In genomic region chr21:42414928-42415769, GRCh38 we compare ENCODE assay signal across 8 cellular contexts. TPM values are rescaled to one million over a fixed set of nuclear protein-coding genes. Genes with fewer than 3 reads are reported as not detected.
DNase-seq lines count a peak whose midpoint lies in the region; ATAC-seq and TF ChIP-seq lines count a peak whose summit lies in the region.

No MANE protein-coding gene starts in this region.

- intact Hi-C loops in CD4-positive, alpha-beta memory T cell (cut with micrococcal nuclease), result loop anchor here (1.0 to 5.0 kb wide), 4 partner anchors 9 to 37 kb away; no protein-coding TSS in a partner anchor
- intact Hi-C loops in IMR-90 (cut with micrococcal nuclease) (no loop called here), gastrocnemius medialis (cut with DNase I; ENCODE audit: low total_unique reads) (no loop called here)

- no TSS peak for BruUV-seq in IMR-90 (replicated peaks; lab: Mats Ljungman, UMichigan)

- no peak overlapping the region for H3K4ac ChIP-seq in IMR-90 (ENCODE audit: low read depth, low read length)

- H3K18ac ChIP-seq in IMR-90 (ENCODE audit: low read depth, low read length), result no peak overlapping the region

- no peak overlapping the region for H3K23ac ChIP-seq in IMR-90 (ENCODE audit: low read depth, low read length)

- H3K14ac ChIP-seq in IMR-90 (replicated peaks; ENCODE audit: low read depth, low read length), result no peak overlapping the region

- H3K9me3 Mint-ChIP-seq in CD4-positive, alpha-beta memory T cell, result no peaks in the 10 kb centered on the region

- H2BK20ac ChIP-seq in IMR-90 (ENCODE audit: low read depth, low read length), result no peak overlapping the region

- no peaks in the 10 kb centered on the region for H3K27me3 Mint-ChIP-seq in CD4-positive, alpha-beta memory T cell

- H4K20me1 ChIP-seq in IMR-90 (ENCODE audit: insufficient read depth, low read length), result no peaks in the 10 kb centered on the region

- CTCF ChIA-PET in CD4-positive, alpha-beta memory T cell (lab: Charles Lee; ENCODE audit: partially characterized antibody), result interaction anchor here (1.8 kb wide), 1 partner anchor 11 kb away, joined by 5 read pairs; no protein-coding TSS in a partner anchor
- CTCF ChIA-PET in IMR-90 (lab: Yijun Ruan, JAX), result no interaction called here

- H3K4me3 ChIP-seq in CD4-positive, alpha-beta memory T cell (ENCODE audit: low read length in 2 of 2), result peak overlapping the region in 1 of 2 donors; percentile 25
- no peak overlapping the region for H3K4me3 ChIP-seq in IMR-90 (ENCODE audit: insufficient read depth, low read depth, low read length)
- no peak overlapping the region for H3K4me3 ChIP-seq in gastrocnemius medialis

- H3K56ac ChIP-seq in IMR-90 (ENCODE audit: extremely low read depth, insufficient read depth, low read length), result no peak overlapping the region

- no peaks in the 10 kb centered on the region for H3K27me3 ChIP-seq in CD4-positive, alpha-beta memory T cell (ENCODE audit: insufficient read depth, low read length)
- H3K27me3 ChIP-seq in IMR-90 (ENCODE audit: control insufficient read depth, insufficient read depth, low read length) (peaks cover 19% of the 10 kb centered on the region; the same call in 1 of the 2 replicates), gastrocnemius medialis (peaks cover 11 to 18% (median 14%) of the 10 kb centered on the region in 3 donors)

- H3K9me1 ChIP-seq in IMR-90 (ENCODE audit: insufficient read depth, low read length), result no peaks in the 10 kb centered on the region

- no peak overlapping the region for H3K4me2 ChIP-seq in IMR-90 (ENCODE audit: low read depth, low read length)

- TF ChIP-seq RAD21 in IMR-90 (IDR thresholded peaks at IDR 0.05; ENCODE audit: low read length), result no peak

- H4K8ac ChIP-seq in IMR-90 (ENCODE audit: low read depth in 2 of 2, low read length in 2 of 2), result no peak overlapping the region

- peak overlapping the region in 5 of 7 donors; percentile 98 to 100 (median 99) for H3K27ac Mint-ChIP-seq in CD4-positive, alpha-beta memory T cell

- 37% methylated on average over 12 of the region's 27 CpGs; no CpG with 5 or more reads in 1 of the 2 experiments for WGBS in IMR-90 (ENCODE audit: extremely low coverage in 2 of 2, insufficient read length in 1 of 2), 2 experiments

- ATAC-seq in GM21526 (IDR thresholded peaks at IDR 0.05; ENCODE audit: low FRiP score, unreplicated experiment) (peak; percentile 57), IMR-90 (ENCODE audit: low read depth) (no peak), gastrocnemius medialis (no peak)

- TF ChIP-seq POLR2A in IMR-90 (IDR thresholded peaks at IDR 0.05; ENCODE audit: low read depth, low read length), result no peak
- TF ChIP-seq POLR2A in gastrocnemius medialis (IDR thresholded peaks at IDR 0.05), result no peak

- H2AK5ac ChIP-seq in IMR-90 (ENCODE audit: low read depth, low read length), result no peak overlapping the region

- peaks cover 75% of the 10 kb centered on the region for H3K36me3 ChIP-seq in CD4-positive, alpha-beta memory T cell (ENCODE audit: insufficient read depth, low read length)
- no peaks in the 10 kb centered on the region for H3K36me3 ChIP-seq in IMR-90 (ENCODE audit: control insufficient read depth, insufficient read depth, low read length)
- no peaks in the 10 kb centered on the region for H3K36me3 ChIP-seq in gastrocnemius medialis

- POLR2A ChIA-PET in CD4-positive, alpha-beta memory T cell (lab: Charles Lee; ENCODE audit: partially characterized antibody), result interaction anchor here (1.0 to 23.2 kb wide), 5 partner anchors 8 to 77 kb away, joined by 4 to 604 read pairs (median 5); partner anchors contain the start of gene UBASH3A
- POLR2A ChIA-PET in IMR-90 (lab: Charles Lee; ENCODE audit: unreplicated experiment), result no interaction called here

- no peak overlapping the region for H2AFZ ChIP-seq in IMR-90 (replicated peaks; ENCODE audit: low read length, poor library complexity)

- no peak overlapping the region for H2BK5ac ChIP-seq in IMR-90 (ENCODE audit: low read depth, low read length, poor library complexity, severe bottlenecking)

- H3K4me1 Mint-ChIP-seq in CD4-positive, alpha-beta memory T cell, result peaks cover 22 to 57% (median 41%) of the 10 kb centered on the region in 4 donors

- H2BK120ac ChIP-seq in IMR-90 (ENCODE audit: low read depth, low read length), result no peak overlapping the region

- H3K9ac ChIP-seq in IMR-90 (ENCODE audit: low read depth, low read length), result no peak overlapping the region

- no peaks in the 10 kb centered on the region for H3K79me1 ChIP-seq in IMR-90 (ENCODE audit: low read depth in 1 of 2, low read length in 2 of 2)

- H3K4me3 Mint-ChIP-seq in CD4-positive, alpha-beta memory T cell, result peak overlapping the region; percentile 61 to 88 (median 72)

- H3K4me1 ChIP-seq in CD4-positive, alpha-beta memory T cell (ENCODE audit: insufficient read depth, low read length), result peaks cover 86% of the 10 kb centered on the region
- H3K4me1 ChIP-seq in IMR-90 (ENCODE audit: control insufficient read depth, insufficient read depth, low read length) (peaks cover 5% of the 10 kb centered on the region; the same call in 1 of the 2 replicates), gastrocnemius medialis (peaks cover 0 to 8% of the 10 kb centered on the region in 2 donors)

- in situ Hi-C loops in IMR-90 (cut with MboI; ENCODE audit: low sequenced_read_pairs) (no loop called here), gastrocnemius medialis (cut with MboI; ENCODE audit: low sequenced_read_pairs in 4 of 4) (no loop called here)

- TF ChIP-seq CTCF in IMR-90 (conservative IDR thresholded peaks at IDR 0.05; ENCODE audit: low read depth, low read length) (no peak), gastrocnemius medialis (IDR thresholded peaks at IDR 0.05 in 4 of 5, conservative IDR thresholded peaks at IDR 0.05 in 1 of 5) (no peak)

- H3K36me3 Mint-ChIP-seq in CD4-positive, alpha-beta memory T cell, result peaks cover 50 to 73% of the 10 kb centered on the region in 2 donors

- dilution Hi-C loops in IMR-90 (cut with HindIII; ENCODE audit: low sequenced_read_pairs, unreplicated experiment), result no loop called here

- no peak overlapping the region for H2AK9ac ChIP-seq in IMR-90 (replicated peaks; ENCODE audit: low read depth, low read length, poor library complexity)

- peak overlapping the region; percentile 92 for H3K27ac ChIP-seq in CD4-positive, alpha-beta memory T cell (ENCODE audit: low read depth, low read length)
- no peak overlapping the region for H3K27ac ChIP-seq in IMR-90 (ENCODE audit: insufficient read depth, low read length)
- no peak overlapping the region for H3K27ac ChIP-seq in gastrocnemius medialis

- no peak overlapping the region for H4K5ac ChIP-seq in IMR-90 (ENCODE audit: low read depth, low read length)

- DNase-seq in CD4-positive, alpha-beta memory T cell, result peak; percentile 84 to 99 (median 85)
- DNase-seq in IMR-90 (peak; percentile 78), inferior parietal cortex (ENCODE audit: extremely low spot score) (peak; percentile 19), DMS153 treated with DMSO at 0.1 percent for 48 hours (lab: John Stamatoyannopoulos, UW; ENCODE audit: unreplicated experiment) (no peak), gastrocnemius medialis (no peak)
- DNase-seq in activated T-cell treated with anti-CD3 and anti-CD28 coated beads, Interleukin-2, amount 50 U/mL, for 1 hour, result peak; percentile 83
- peak; percentile 85 for DNase-seq in stimulated activated CD8-positive, alpha-beta memory T cell treated with anti-CD3 and anti-CD28 coated beads, Interleukin-4, amount 100 ng/mL, for 24 hours (ENCODE audit: low read depth)

- no peaks in the 10 kb centered on the region for H3K9me3 ChIP-seq in CD4-positive, alpha-beta memory T cell (ENCODE audit: control insufficient read depth in 1 of 2, low read length in 2 of 2)
- no peaks in the 10 kb centered on the region for H3K9me3 ChIP-seq in IMR-90 (ENCODE audit: control insufficient read depth, insufficient read depth, low read length)
- H3K9me3 ChIP-seq in gastrocnemius medialis, result no peaks in the 10 kb centered on the region

- no peak overlapping the region for H4K91ac ChIP-seq in IMR-90 (ENCODE audit: insufficient read depth, low read depth, low read length)

- H2BK15ac ChIP-seq in IMR-90 (ENCODE audit: low read depth, low read length), result no peak overlapping the region

TF ChIP-seq in IMR-90, 13 proteins besides CTCF, POLR2A, EP300 and RAD21 (continues in another document):
- TF ChIP-seq RFX5 (IDR thresholded peaks at IDR 0.05; ENCODE audit: low read depth, low read length) (no peak), CHD1 (IDR thresholded peaks at IDR 0.05; ENCODE audit: low read depth, low read length) (no peak), FOS (IDR thresholded peaks at IDR 0.05; ENCODE audit: low read depth, low read length) (no peak), SMC3 (IDR thresholded peaks at IDR 0.05; ENCODE audit: low read depth, low read length) (no peak), MXI1 (IDR thresholded peaks at IDR 0.05; ENCODE audit: borderline replicate concordance, low read depth, low read length) (no peak), MAFK (IDR thresholded peaks at IDR 0.05; ENCODE audit: low read depth, low read length) (no peak)
- TF ChIP-seq, protein P1, sequence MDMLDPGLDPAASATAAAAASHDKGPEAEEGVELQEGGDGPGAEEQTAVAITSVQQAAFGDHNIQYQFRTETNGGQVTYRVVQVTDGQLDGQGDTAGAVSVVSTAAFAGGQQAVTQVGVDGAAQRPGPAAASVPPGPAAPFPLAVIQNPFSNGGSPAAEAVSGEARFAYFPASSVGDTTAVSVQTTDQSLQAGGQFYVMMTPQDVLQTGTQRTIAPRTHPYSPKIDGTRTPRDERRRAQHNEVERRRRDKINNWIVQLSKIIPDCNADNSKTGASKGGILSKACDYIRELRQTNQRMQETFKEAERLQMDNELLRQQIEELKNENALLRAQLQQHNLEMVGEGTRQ (IDR thresholded peaks at IDR 0.05; ENCODE audit: low read depth, low read length), result no peak

RNA-seq across cellular contexts. Expression of gene UBASH3A, which starts 11.4 kb away (rescaled TPM):
- total RNA-seq in CD4-positive, alpha-beta memory T cell, result 10 to 100 TPM; 79.3 to 93.6 TPM
- polyA plus RNA-seq in CD4-positive, alpha-beta memory T cell, result 10 to 100 TPM; 43.1 to 58.0 TPM
- not detected in 2 replicates for total RNA-seq in IMR-90 (2012; rRNA removed)
- polyA plus RNA-seq in IMR-90 (2012; rRNA removed), result not detected in 2 replicates
- polyA plus RNA-seq in IMR-90 (2012; cell fraction: cytosol; rRNA removed), result not detected in 2 replicates
- polyA plus RNA-seq in IMR-90 (2012; cell fraction: nucleus; rRNA removed; ENCODE audit: low replicate concordance), result not detected in 2 replicates
- total RNA-seq in gastrocnemius medialis, result under 1 TPM in 1 of 4 donors, not detected in 3; 0.41 TPM

RNA-seq across cellular contexts. Expression of gene TMPRSS3, which starts 19.3 kb away (rescaled TPM):
- total RNA-seq in CD4-positive, alpha-beta memory T cell, result 1 to 10 TPM; 1.8 to 3.2 TPM
- 1 to 10 TPM; 4.2 to 4.5 TPM for polyA plus RNA-seq in CD4-positive, alpha-beta memory T cell
- total RNA-seq in IMR-90 (2012; rRNA removed) (not detected in 2 replicates), gastrocnemius medialis (not detected)
- not detected in 2 replicates for polyA plus RNA-seq in IMR-90 (2012; rRNA removed)
- polyA plus RNA-seq in IMR-90 (2012; cell fraction: cytosol; rRNA removed), result not detected in 2 replicates
- polyA plus RNA-seq in IMR-90 (2012; cell fraction: nucleus; rRNA removed; ENCODE audit: low replicate concordance), result not detected in 2 replicates

RNA-seq across cellular contexts. Expression of gene TFF1, which starts 48.8 kb away (rescaled TPM):
- not detected for total RNA-seq in CD4-positive, alpha-beta memory T cell
- polyA plus RNA-seq in CD4-positive, alpha-beta memory T cell, result not detected
- not detected in 2 replicates for total RNA-seq in IMR-90 (2012; rRNA removed)
- polyA plus RNA-seq in IMR-90 (2012; rRNA removed), result not detected in 2 replicates
- not detected in 2 replicates for polyA plus RNA-seq in IMR-90 (2012; cell fraction: cytosol; rRNA removed)
- not detected in 2 replicates for polyA plus RNA-seq in IMR-90 (2012; cell fraction: nucleus; rRNA removed; ENCODE audit: low replicate concordance)
- total RNA-seq in gastrocnemius medialis, result not detected

Comparison
In these comparisons a context has a peak if more than half of its experiments do, and no peak if none do; other contexts are left out.
1. DNase-seq: peak in CD4-positive, alpha-beta memory T cell (5 of 5), IMR-90 (single experiment), activated T-cell treated with anti-CD3 and anti-CD28 coated beads, Interleukin-2, amount 50 U/mL, for 1 hour (single experiment), inferior parietal cortex (single experiment) and stimulated activated CD8-positive, alpha-beta memory T cell treated with anti-CD3 and anti-CD28 coated beads, Interleukin-4, amount 100 ng/mL, for 24 hours (single experiment); none in DMS153 treated with DMSO at 0.1 percent for 48 hours (single experiment) and gastrocnemius medialis (0 of 2).
2. RNA of gene UBASH3A, which starts 11.4 kb away (total RNA-seq): 79.3 to 93.6 TPM in CD4-positive, alpha-beta memory T cell; not detected in IMR-90 and 0.41 TPM in gastrocnemius medialis; every median in the first group is over 10 times any median in the second.